In genomic region chr3:172321035-172321434, GRCh38 we compare ENCODE assay signal across 13 cellular contexts.
DNase-seq lines count a peak whose midpoint lies in the region; ATAC-seq, FAIRE-seq and TF ChIP-seq lines count a peak whose summit lies in the region.
"Had no signal": no experiment of that assay in that cellular context is flagged by ENCODE, and none has a peak within 500 bp of the region (broad histone marks: within the 10 kb centered on the region; RNA-seq: fewer than 3 reads in every experiment).

No MANE protein-coding gene starts in this region.

- TF ChIP-seq POLR2A in K562 (conservative IDR thresholded peaks at IDR 0.05): no peak

- in situ Hi-C loops in K562 (cut with MboI): no loop called here

- TF ChIP-seq CTCF in K562 (IDR thresholded peaks at IDR 0.05 in 2 of 3, conservative IDR thresholded peaks at IDR 0.05 in 1 of 3; ENCODE audit: insufficient read depth in 2 of 3, low read depth in 1 of 3, low read length in 3 of 3): no peak

- no peak for TF ChIP-seq EP300 in K562 (IDR thresholded peaks at IDR 0.05; ENCODE audit: low read length)

- H3K27me3 ChIP-seq in K562 (ENCODE audit: control insufficient read depth in 2 of 2, insufficient read depth in 2 of 2, low read length in 2 of 2): no peaks in the 10 kb centered on the region
- no peaks in the 10 kb centered on the region for H3K27me3 ChIP-seq in skeletal muscle tissue (ENCODE audit: control insufficient read depth in 3 of 3, insufficient read depth in 3 of 3, low read length in 3 of 3)
- H3K27me3 ChIP-seq: testis had no signal

- H3K9me3 ChIP-seq in K562 (replicated peaks; ENCODE audit: control insufficient read depth, insufficient read depth, low read depth, low read length) (no peaks in the 10 kb centered on the region), skeletal muscle tissue (ENCODE audit: control insufficient read depth in 3 of 3, low read length in 3 of 3) (no peaks in the 10 kb centered on the region)
- H3K9me3 ChIP-seq: testis had no signal

- POLR2A ChIA-PET in K562 (lab: Yijun Ruan, JAX): interaction anchor here (0.9 kb wide), 1 partner anchor 8 kb away, joined by 4 read pairs; no protein-coding TSS in a partner anchor

- no peak overlapping the region for H3K4me3 ChIP-seq in K562
- H3K4me3 ChIP-seq in skeletal muscle tissue (ENCODE audit: low read length in 3 of 3): no peak overlapping the region
- H3K4me3 ChIP-seq: testis had no signal

- BruUV-seq in K562 (replicated peaks; lab: Mats Ljungman, UMichigan): no TSS peak

- H3K4me2 ChIP-seq in K562 (ENCODE audit: insufficient read depth, low read length): no peak overlapping the region

- H3K27ac ChIP-seq in K562 (ENCODE audit: extremely low read depth, low read depth, low read length) (no peak overlapping the region), skeletal muscle tissue (ENCODE audit: low read depth, low read length) (peak overlapping the region; percentile 69)

- peak in 2 of 4 experiments; percentile 29 to 37 for DNase-seq in K562 (ENCODE audit: extremely low read depth in 1 of 4, low spot score in 3 of 4)
- no peak for DNase-seq in GDM1 (lab: John Stamatoyannopoulos, UW)
- no peak for DNase-seq in D341Med (ENCODE audit: low spot score)
- no peak for DNase-seq in activated CD4-positive, alpha-beta T cell treated with anti-CD3 and anti-CD28 coated beads, Interleukin-2, amount 50 U/mL, for 48 hours
- DNase-seq: activated CD8-positive, alpha-beta T cell treated with anti-CD3 and anti-CD28 coated beads for 36 hours; NCI-H1048; stimulated activated CD4-positive, alpha-beta T cell treated with anti-CD3 and anti-CD28 coated beads, Interleukin-1b, Interleukin-23, amount 100 ng/mL, for 48 hours; testis had no signal

- CTCF ChIA-PET in K562 (lab: Yijun Ruan, JAX; ENCODE audit: low intra/inter-chr PET ratio): no interaction called here

- ATAC-seq in GM18858 (IDR thresholded peaks at IDR 0.05; ENCODE audit: unreplicated experiment) (peak; percentile 50), HG03520 (IDR thresholded peaks at IDR 0.05; ENCODE audit: unreplicated experiment) (peak; percentile 67), K562 (peak; percentile 55; the same call in 1 of the 3 replicates)
- ATAC-seq: activated CD8-positive, alpha-beta T cell treated with anti-CD3 and anti-CD28 coated beads for 36 hours; Right ventricle myocardium inferior had no signal

- no peaks in the 10 kb centered on the region for H3K79me2 ChIP-seq in K562 (ENCODE audit: control insufficient read depth, insufficient read depth, low read length)

- H2AFZ ChIP-seq in K562 (ENCODE audit: low read depth, low read length): no peak overlapping the region

- H3K9me1 ChIP-seq in K562 (ENCODE audit: control insufficient read depth, insufficient read depth, low read length): no peaks in the 10 kb centered on the region

- no peak for FAIRE-seq in K562 (lab: Jason Lieb, UNC)
- FAIRE-seq: frontal cortex had no signal

- intact Hi-C loops in K562 (cut with micrococcal nuclease): no loop called here

- no peaks in the 10 kb centered on the region for H4K20me1 ChIP-seq in K562 (replicated peaks; ENCODE audit: control insufficient read depth, insufficient read depth, low read length)

- TF ChIP-seq RAD21 in K562 (CRISPR knock-in tag; conservative IDR thresholded peaks at IDR 0.05 in 1 of 2, IDR thresholded peaks at IDR 0.05 in 1 of 2): no peak

- H3K36me3 ChIP-seq in K562 (ENCODE audit: control insufficient read depth, insufficient read depth, low read length) (peaks cover 55% of the 10 kb centered on the region; the same call in 2 of the 3 replicates), skeletal muscle tissue (ENCODE audit: control insufficient read depth in 3 of 3, insufficient read depth in 3 of 3, low read length in 3 of 3) (peaks cover 0 to 12% (median 10%) of the 10 kb centered on the region in 3 donors)

- 71% methylated on average over 2 of the region's 2 CpGs for WGBS in K562 (ENCODE audit: insufficient coverage, low coverage, missing lambda C conversion rate)

- peaks cover 3 to 14% of the 10 kb centered on the region in 2 experiments; a peak in 4 of 5 replicates for H3K4me1 ChIP-seq in K562 (replicated peaks in 1 of 2; ENCODE audit: control insufficient read depth in 2 of 2, insufficient read depth in 2 of 2, low read length in 2 of 2)
- peaks cover 51 to 66% (median 53%) of the 10 kb centered on the region in 3 donors for H3K4me1 ChIP-seq in skeletal muscle tissue (ENCODE audit: control insufficient read depth in 3 of 3, insufficient read depth in 3 of 3, low read length in 3 of 3)

- H3K9ac ChIP-seq in K562 (ENCODE audit: insufficient read depth in 1 of 2, low read depth in 2 of 2, low read length in 2 of 2) (no peak overlapping the region), skeletal muscle tissue (ENCODE audit: low read depth in 1 of 3, low read length in 3 of 3) (no peak overlapping the region)

TF ChIP-seq in K562, 482 proteins besides CTCF, POLR2A, EP300 and RAD21:
- TF ChIP-seq FOXA3 (CRISPR knock-in tag; conservative IDR thresholded peaks at IDR 0.05 in 1 of 2, IDR thresholded peaks at IDR 0.05 in 1 of 2): peak in 1 of 2 experiments; percentile 57; a peak in 2 of 4 replicates
- TF ChIP-seq BCLAF1 (IDR thresholded peaks at IDR 0.05; ENCODE audit: borderline replicate concordance in 1 of 2, control insufficient read depth in 1 of 2, low read depth in 2 of 2, low read length in 1 of 2): no peak
- TF ChIP-seq SPI1 (IDR thresholded peaks at IDR 0.05; ENCODE audit: borderline replicate concordance, low read depth, low read length): 0 out of 2 replicates have a peak, but pooled peaks have one; percentile 6
- TF ChIP-seq, protein P1, sequence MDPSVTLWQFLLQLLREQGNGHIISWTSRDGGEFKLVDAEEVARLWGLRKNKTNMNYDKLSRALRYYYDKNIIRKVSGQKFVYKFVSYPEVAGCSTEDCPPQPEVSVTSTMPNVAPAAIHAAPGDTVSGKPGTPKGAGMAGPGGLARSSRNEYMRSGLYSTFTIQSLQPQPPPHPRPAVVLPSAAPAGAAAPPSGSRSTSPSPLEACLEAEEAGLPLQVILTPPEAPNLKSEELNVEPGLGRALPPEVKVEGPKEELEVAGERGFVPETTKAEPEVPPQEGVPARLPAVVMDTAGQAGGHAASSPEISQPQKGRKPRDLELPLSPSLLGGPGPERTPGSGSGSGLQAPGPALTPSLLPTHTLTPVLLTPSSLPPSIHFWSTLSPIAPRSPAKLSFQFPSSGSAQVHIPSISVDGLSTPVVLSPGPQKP (CRISPR knock-in tag; IDR thresholded peaks at IDR 0.05): no peak
- TF ChIP-seq NFE2 (IDR thresholded peaks at IDR 0.05; ENCODE audit: low read depth): no peak
- TF ChIP-seq MAFK (IDR thresholded peaks at IDR 0.05; ENCODE audit: low read length): no peak
TF ChIP-seq in K562: peak in this region for 2.
